Comparison of ENCODE assay signal across 13 cellular contexts in genomic region chr2:55054476-55054875, GRCh38. TPM values are rescaled to one million over a fixed set of nuclear protein-coding genes. Genes with fewer than 3 reads are reported as not detected.
DNase-seq lines count a peak whose midpoint lies in the region; ATAC-seq and TF ChIP-seq lines count a peak whose summit lies in the region.
"Had no signal": no experiment of that assay in that cellular context is flagged by ENCODE, and none has a peak within 500 bp of the region (broad histone marks: within the 10 kb centered on the region; RNA-seq: fewer than 3 reads in every experiment).

No MANE protein-coding gene starts in this region.

- DNase-seq in GM10248 (ENCODE audit: extremely low spot score) (peak; percentile 41), SW480 (ENCODE audit: low spot score) (no peak), HEK293T (ENCODE audit: extremely low spot score) (no peak), PC-9 (no peak)
- DNase-seq: DMS 273 treated with DMSO at 0.1 percent for 48 hours, GM23248, NCI-H1092 treated with DMSO at 0.1 percent for 48 hours, pancreas, SHP77 treated with DMSO at 0.1 percent for 48 hours had no signal

- BruUV-seq in PC-9 (replicated peaks; lab: Mats Ljungman, UMichigan) = no TSS peak

- no peaks in the 10 kb centered on the region for H3K27me3 ChIP-seq in SU-DHL-6 (ENCODE audit: low read length)
- H3K27me3 ChIP-seq in PC-9 (ENCODE audit: insufficient read depth, low read depth) = no peaks in the 10 kb centered on the region
- H3K27me3 ChIP-seq: pancreas had no signal

- intact Hi-C loops in PC-9 (cut with micrococcal nuclease; ENCODE audit: unreplicated experiment) = no loop called here

- H3K27ac ChIP-seq in SU-DHL-6 (ENCODE audit: low read depth, low read length) (peak overlapping the region; percentile 53), PC-9 (no peak overlapping the region)
- H3K27ac ChIP-seq: GM23248, pancreas had no signal

- CTCF ChIA-PET in GM10248 (lab: Yijun Ruan, JAX) (interaction anchor here (1.2 to 1.3 kb wide), 2 partner anchors 18 to 49 kb away, joined by 3 read pairs; no protein-coding TSS in a partner anchor), HEK293T (lab: Yijun Ruan, JAX) (no interaction called here), PC-9 (lab: Charles Lee) (no interaction called here)

- H4K20me1 ChIP-seq in SU-DHL-6 (ENCODE audit: low read depth, low read length) = no peaks in the 10 kb centered on the region
- H4K20me1 ChIP-seq in PC-9 (ENCODE audit: insufficient read depth) = no peaks in the 10 kb centered on the region

- no peaks in the 10 kb centered on the region for H3K36me3 ChIP-seq in SU-DHL-6 (ENCODE audit: low read length)
- H3K36me3 ChIP-seq in PC-9 (ENCODE audit: low read depth) = peaks cover 7% of the 10 kb centered on the region; the same call in 1 of the 2 replicates
- H3K36me3 ChIP-seq: pancreas had no signal

- H3K4me3 ChIP-seq in SU-DHL-6 (ENCODE audit: insufficient read depth, low read length, poor library complexity, severe bottlenecking) (no peak overlapping the region), PC-9 (no peak overlapping the region)
- H3K4me3 ChIP-seq: GM23248, pancreas had no signal

- no peaks in the 10 kb centered on the region for H3K9me3 ChIP-seq in SU-DHL-6 (ENCODE audit: insufficient read depth, low read length)
- H3K9me3 ChIP-seq in PC-9 (ENCODE audit: insufficient read depth, low read depth) = no peaks in the 10 kb centered on the region
- H3K9me3 ChIP-seq: pancreas had no signal

- no peaks in the 10 kb centered on the region for H3K9me2 ChIP-seq in SU-DHL-6 (replicated peaks; ENCODE audit: insufficient read depth, low read length)
- H3K9me2 ChIP-seq in PC-9 (ENCODE audit: insufficient read depth) = no peaks in the 10 kb centered on the region

- H3K4me2 ChIP-seq in SU-DHL-6 (ENCODE audit: low read depth, low read length, poor library complexity, severe bottlenecking) (peak overlapping the region; percentile 46), PC-9 (no peak overlapping the region)

- H3F3A ChIP-seq in SU-DHL-6 (ENCODE audit: insufficient read depth) (peaks cover 40% of the 10 kb centered on the region), PC-9 (ENCODE audit: insufficient read depth, low read depth) (peaks cover 28% of the 10 kb centered on the region)

- H3K4me1 ChIP-seq in PC-9 (replicated peaks; ENCODE audit: insufficient read depth) = peaks cover 26% of the 10 kb centered on the region

- peak overlapping the region; percentile 3; the same call in 1 of the 2 replicates for H3K9ac ChIP-seq in SU-DHL-6 (ENCODE audit: low read length)
- H3K9ac ChIP-seq: GM23248 had no signal

- H2AFZ ChIP-seq in SU-DHL-6 (ENCODE audit: low read depth, low read length, severe bottlenecking) (no peak overlapping the region), PC-9 (no peak overlapping the region)
- H2AFZ ChIP-seq: GM23248 had no signal

- POLR2A ChIA-PET in GM10248 (lab: Yijun Ruan, JAX) (no interaction called here), HEK293T (lab: Yijun Ruan, JAX) (no interaction called here), PC-9 (lab: Charles Lee; ENCODE audit: unreplicated experiment) (no interaction called here)

- TF ChIP-seq CTCF in GM10248 (IDR thresholded peaks at IDR 0.05; ENCODE audit: control extremely low read depth, extremely low read depth, low read depth, missing control alignments) (no peak), SU-DHL-6 (IDR thresholded peaks at IDR 0.05; ENCODE audit: insufficient read depth, low read length, poor library complexity, severe bottlenecking) (no peak), PC-9 (conservative IDR thresholded peaks at IDR 0.05) (no peak)

- ATAC-seq in GM19035 (IDR thresholded peaks at IDR 0.05; ENCODE audit: unreplicated experiment) = peak; percentile 20
- peak; percentile 23 for ATAC-seq in HG03025 (IDR thresholded peaks at IDR 0.05; ENCODE audit: low FRiP score, unreplicated experiment)
- ATAC-seq in GM21381 (IDR thresholded peaks at IDR 0.05; ENCODE audit: unreplicated experiment) = no peak
- ATAC-seq: pancreas had no signal

- H3K79me2 ChIP-seq in SU-DHL-6 (ENCODE audit: insufficient read depth, low read length) = no peaks in the 10 kb centered on the region
- peaks cover 35% of the 10 kb centered on the region for H3K79me2 ChIP-seq in PC-9 (ENCODE audit: low read depth)

TF ChIP-seq in HEK293T, 16 proteins besides CTCF, POLR2A, EP300 and RAD21:
- TF ChIP-seq L3MBTL2 (conservative IDR thresholded peaks at IDR 0.05) = no peak

RNA-seq across cellular contexts. Expression of gene RTN4, which starts 4.2 kb away (rescaled TPM):
- total RNA-seq in PC-9 (2021) = 342 and 343 TPM in 2 replicates
